In the genomic region with DNA sequence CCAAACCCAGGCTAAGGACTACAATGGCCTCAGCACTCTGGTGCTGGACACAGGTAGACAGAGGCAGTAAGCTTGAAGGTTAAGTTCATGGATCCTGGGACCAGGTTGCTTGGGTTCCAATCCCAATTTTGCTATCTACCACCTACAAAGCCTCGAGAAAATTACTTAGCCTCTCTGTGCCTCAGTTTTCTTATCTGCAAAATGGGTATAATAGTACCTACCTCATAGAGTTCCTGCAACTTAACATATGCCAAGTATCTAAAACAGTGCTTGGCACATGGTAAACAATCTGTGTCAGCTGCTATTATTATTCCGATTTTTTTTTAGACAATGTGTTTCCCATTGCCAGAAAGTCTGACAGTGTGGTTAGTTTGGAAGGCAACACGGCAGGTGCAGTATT, we compare ENCODE assay signal across 1 cellular context.
A peak's percentile ranks its signal among the peaks of the same experiment; 100 is the strongest.
TF ChIP-seq lines count a peak whose summit lies in the region.

No MANE protein-coding gene starts in this region.

TF ChIP-seq in K562, 482 proteins besides CTCF, POLR2A, EP300 and RAD21:
- TF ChIP-seq RBM25 (IDR thresholded peaks at IDR 0.05; ENCODE audit: low read depth, low read length, severe bottlenecking) (peak; percentile 83), TAF15 (IDR thresholded peaks at IDR 0.05; ENCODE audit: low read depth, low read length) (no peak)
